ENCODE assay signal across 8 cellular contexts in the genomic region with DNA sequence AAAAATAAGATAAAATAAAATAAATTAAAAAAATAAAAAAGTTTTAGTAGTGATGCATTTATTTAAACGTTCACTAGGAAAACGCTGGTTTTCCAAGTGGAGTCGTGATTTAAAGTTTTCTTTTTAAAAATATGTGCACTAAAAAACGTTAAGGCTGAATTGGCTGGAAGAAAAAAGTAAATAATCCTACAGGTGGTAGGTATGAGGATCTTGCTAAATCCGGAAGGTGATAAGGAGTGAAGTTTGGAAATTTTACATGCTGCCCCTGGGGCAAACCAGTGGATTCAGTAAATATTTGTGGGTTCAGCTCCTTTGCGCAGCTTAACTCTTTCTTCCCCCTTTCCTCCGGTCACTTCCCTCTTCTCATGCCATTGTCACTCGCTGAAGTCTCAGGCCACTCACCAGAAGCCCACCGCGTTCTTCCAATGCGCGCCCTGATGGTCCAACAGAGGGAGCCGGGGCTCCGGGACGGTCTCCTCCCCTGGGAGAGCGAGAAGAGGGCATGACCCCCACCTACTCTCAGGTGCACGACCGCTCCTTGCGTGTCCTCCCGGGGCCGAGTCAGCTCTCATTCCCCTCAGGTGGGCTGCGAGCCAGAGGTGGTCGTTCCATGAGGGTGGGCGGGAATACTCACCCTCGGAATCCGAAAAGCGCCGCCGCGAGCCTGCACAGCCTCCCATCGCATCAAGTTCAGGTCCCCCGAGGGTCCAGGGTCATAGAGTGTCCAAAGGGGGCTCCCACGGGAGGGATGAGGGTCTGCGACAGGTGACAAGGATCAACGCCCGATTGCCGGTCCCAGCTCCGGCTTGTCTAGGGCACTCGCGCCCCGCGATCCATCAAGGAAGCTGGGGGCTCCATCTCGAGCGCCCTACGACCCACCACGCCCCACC. TPM values are rescaled to one million over a fixed set of nuclear protein-coding genes. Genes with fewer than 3 reads are reported as not detected.
A peak's percentile ranks its signal among the peaks of the same experiment; 100 is the strongest.
DNase-seq lines count a peak whose midpoint lies in the region.

No MANE protein-coding gene starts in this region.

- H3K27ac ChIP-seq in iPS-20b (ENCODE audit: low read length): no peak overlapping the region

- peak overlapping the region; percentile 89 for H3K4me3 ChIP-seq in H7 (ENCODE audit: insufficient read depth, low read depth, low read length)
- H3K4me3 ChIP-seq in iPS-20b (ENCODE audit: low read length): peak overlapping the region; percentile 93
- H3K4me3 ChIP-seq in skeletal muscle satellite cell (ENCODE audit: low read length): peak overlapping the region; percentile 75

- H3K4me1 ChIP-seq in iPS-20b (ENCODE audit: insufficient read depth, low read length) (no peaks in the 10 kb centered on the region), skeletal muscle satellite cell (ENCODE audit: control insufficient read depth, insufficient read depth, low read length) (no peaks in the 10 kb centered on the region)

- no peaks in the 10 kb centered on the region for H3K9me3 ChIP-seq in iPS-20b (ENCODE audit: insufficient read depth, low read depth, low read length)
- H3K9me3 ChIP-seq in skeletal muscle satellite cell (replicated peaks; ENCODE audit: low read length): no peaks in the 10 kb centered on the region

- H3K9ac ChIP-seq in iPS-20b (ENCODE audit: low read depth, low read length) (peak overlapping the region; percentile 99; the same call in 1 of the 2 replicates), skeletal muscle satellite cell (ENCODE audit: low read depth, low read length) (peak overlapping the region; percentile 93)

- peak; percentile 56 for DNase-seq in ELF-1 (ENCODE audit: low read depth, low spot score)
- peak; percentile 83 for DNase-seq in H7
- peak; percentile 65 to 78 for DNase-seq in NOMO-1 (lab: John Stamatoyannopoulos, UW; ENCODE audit: unreplicated experiment in 2 of 2)
- peak; percentile 34 for DNase-seq in astrocyte of the hippocampus (ENCODE audit: low read depth, low spot score)
- no peak for DNase-seq in AG08396 (ENCODE audit: low spot score)
- no peak for DNase-seq in NK-92 (lab: John Stamatoyannopoulos, UW; ENCODE audit: unreplicated experiment)

- peaks cover 1% of the 10 kb centered on the region for H3K36me3 ChIP-seq in H7 (replicated peaks; ENCODE audit: control insufficient read depth, insufficient read depth, low read length)
- H3K36me3 ChIP-seq in iPS-20b (ENCODE audit: insufficient read depth, low read depth, low read length): peaks cover 10% of the 10 kb centered on the region
- H3K36me3 ChIP-seq in skeletal muscle satellite cell (ENCODE audit: insufficient read depth, low read length): peaks cover 8% of the 10 kb centered on the region

- H3K27me3 ChIP-seq in H7 (ENCODE audit: control insufficient read depth, insufficient read depth, low read length) (no peaks in the 10 kb centered on the region; the same call in none of the 2 replicates), iPS-20b (ENCODE audit: insufficient read depth, low read length) (no peaks in the 10 kb centered on the region), skeletal muscle satellite cell (ENCODE audit: control insufficient read depth, insufficient read depth, low read length) (no peaks in the 10 kb centered on the region)

- H3K4me2 ChIP-seq in skeletal muscle satellite cell (ENCODE audit: low read length): peak overlapping the region; percentile 82

RNA-seq across cellular contexts. Expression of gene CLN3, which starts 0.5 kb away (rescaled TPM):
- total RNA-seq in H7 (2014; rRNA removed; shearing (Covaris generic)): 11.8 and 23.0 TPM in 2 replicates
- total RNA-seq in skeletal muscle satellite cell (2012; rRNA removed): 7.4 and 12.2 TPM in 2 replicates

RNA-seq across cellular contexts. Expression of gene APOBR, which starts 3.1 kb away (rescaled TPM):
- total RNA-seq in H7 (2014; rRNA removed; shearing (Covaris generic)): not detected in 2 replicates
- under 0.01 TPM in 1 of 2 replicates, not detected in the other for total RNA-seq in skeletal muscle satellite cell (2012; rRNA removed)

RNA-seq across cellular contexts. Expression of gene IL27, which starts 15.3 kb away (rescaled TPM):
- not detected in 2 replicates for total RNA-seq in H7 (2014; rRNA removed; shearing (Covaris generic))
- not detected in 2 replicates for total RNA-seq in skeletal muscle satellite cell (2012; rRNA removed)

RNA-seq across cellular contexts. Expression of gene NPIPB7, which starts 19.2 kb away (rescaled TPM):
- not detected in 2 replicates for total RNA-seq in H7 (2014; rRNA removed; shearing (Covaris generic))
- total RNA-seq in skeletal muscle satellite cell (2012; rRNA removed): not detected in 2 replicates

RNA-seq across cellular contexts. Expression of gene NUPR1, which starts 47.4 kb away (rescaled TPM):
- total RNA-seq in H7 (2014; rRNA removed; shearing (Covaris generic)): not detected in 2 replicates
- total RNA-seq in skeletal muscle satellite cell (2012; rRNA removed): 5.2 and 14.4 TPM in 2 replicates

Comparison
In these comparisons a context has a peak if more than half of its experiments do, and no peak if none do; other contexts are left out.
1. DNase-seq: peak in ELF-1 (single experiment), H7 (single experiment), NOMO-1 (2 of 2) and astrocyte of the hippocampus (single experiment); none in AG08396 (single experiment) and NK-92 (single experiment).
2. Peak in every context shown above with its lines, with median percentiles within 50 percentile points of each other: H3K4me3 ChIP-seq.